In genomic region chr1:160675641-160676410, GRCh38 we compare ENCODE assay signal across 8 cellular contexts.
DNase-seq lines count a peak whose midpoint lies in the region; TF ChIP-seq lines count a peak whose summit lies in the region.

No MANE protein-coding gene starts in this region.

- no peak overlapping the region for H3K27ac ChIP-seq in caudate nucleus (ENCODE audit: low read depth, low read length)

- no peak overlapping the region for H3K4me3 ChIP-seq in GM12864 (ENCODE audit: low read depth, low read length)
- H3K4me3 ChIP-seq in HFF-Myc (replicated peaks; ENCODE audit: low read depth, low read length): no peak overlapping the region

- TF ChIP-seq CTCF in GM12864 (IDR thresholded peaks at IDR 0.05; ENCODE audit: low read depth, low read length, missing control alignments): peak; percentile 89
- peak; percentile 75 for TF ChIP-seq CTCF in HFF-Myc (IDR thresholded peaks at IDR 0.05; ENCODE audit: low read depth, low read length, missing control alignments)

- DNase-seq in GM12864 (ENCODE audit: low read depth) (peak; percentile 73), HFF-Myc (ENCODE audit: extremely low read depth, low read depth) (peak; percentile 4), NCI-H187 treated with DMSO at 0.1 percent for 48 hours (lab: John Stamatoyannopoulos, UW) (peak; percentile 47), caudate nucleus (lab: John Stamatoyannopoulos, UW) (peak in 38 of 61 donors; percentile 0 to 65 (median 11)), kidney glomerular epithelial cell (lab: John Stamatoyannopoulos, UW) (peak; percentile 32), NCI-H524 treated with DMSO at 0.1 percent for 48 hours (lab: John Stamatoyannopoulos, UW) (no peak)
- DNase-seq in activated CD4-positive, CD25-positive, alpha-beta regulatory T cell treated with anti-CD3 and anti-CD28 coated beads, Interleukin-2, amount 50 U/mL, for 16 hours (ENCODE audit: low read depth, low spot score): peak; percentile 57
- peak; percentile 62 to 74 for DNase-seq in stimulated activated CD4-positive, alpha-beta T cell treated with anti-CD3 and anti-CD28 coated beads, Interleukin-4, amount 100 ng/mL, for 48 hours (ENCODE audit: low read depth in 2 of 2)
